In the genomic region with DNA sequence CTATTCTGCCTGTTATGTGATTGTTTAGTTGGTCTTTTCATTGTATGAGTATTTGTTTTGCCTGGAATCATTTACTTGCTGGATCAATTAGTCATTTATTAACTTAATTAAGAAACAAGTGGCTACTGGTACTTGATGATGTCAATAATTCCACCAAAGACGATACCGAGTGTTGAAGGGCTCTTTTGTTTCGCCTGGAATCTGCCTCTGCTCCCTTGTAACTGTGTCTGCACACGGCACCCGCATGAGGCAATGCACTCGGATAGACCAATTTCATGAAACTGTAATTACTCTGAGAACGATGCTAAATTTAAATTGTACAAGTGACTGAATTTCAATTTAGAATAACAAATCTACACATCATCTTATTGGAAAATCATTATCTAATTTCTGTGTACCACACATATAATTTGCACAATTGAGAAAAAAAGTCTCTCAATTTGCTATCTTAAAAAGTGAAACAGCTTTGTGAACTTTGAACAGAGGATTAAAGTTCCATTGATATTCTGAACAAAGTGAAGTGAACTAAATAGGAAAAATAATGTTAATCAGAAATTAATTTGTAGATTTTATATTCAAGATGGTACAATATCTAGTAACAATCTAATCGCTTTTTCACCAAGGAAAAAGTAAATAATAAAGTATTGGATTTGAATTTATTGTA, we compare ENCODE assay signal across 23 cellular contexts.
DNase-seq lines count a peak whose midpoint lies in the region; ATAC-seq, FAIRE-seq and TF ChIP-seq lines count a peak whose summit lies in the region.
"Had no signal": no experiment of that assay in that cellular context is flagged by ENCODE, and none has a peak within 500 bp of the region (broad histone marks: within the 10 kb centered on the region; RNA-seq: fewer than 3 reads in every experiment).

No MANE protein-coding gene starts in this region.

- H3K79me2 ChIP-seq in PC-3 (ENCODE audit: low read length) = no peaks in the 10 kb centered on the region

- no peak overlapping the region for H3K27ac ChIP-seq in kidney (ENCODE audit: low read depth in 2 of 2, low read length in 2 of 2)
- peak overlapping the region in 1 of 4 donors; percentile 44 for H3K27ac ChIP-seq in pancreas
- H3K27ac ChIP-seq in PC-3 (ENCODE audit: low read length) = no peak overlapping the region
- H3K27ac ChIP-seq: Peyer's patch, SK-N-MC had no signal

- POLR2A ChIA-PET in PC-3 (lab: Charles Lee; ENCODE audit: unreplicated experiment) = no interaction called here

- H3K9me3 ChIP-seq in kidney (ENCODE audit: control insufficient read depth in 1 of 2, low read length in 2 of 2) (no peaks in the 10 kb centered on the region), pancreas (no peaks in the 10 kb centered on the region), PC-3 (ENCODE audit: low read length) (peaks cover 6% of the 10 kb centered on the region; the same call in 1 of the 2 replicates)
- H3K9me3 ChIP-seq: BE2C had no signal

- H2AFZ ChIP-seq in PC-3 (ENCODE audit: low read length) = no peak overlapping the region

- intact Hi-C loops in kidney (cut with DNase I) (no loop called here), pancreas (cut with DNase I) (no loop called here), PC-3 (cut with micrococcal nuclease) (no loop called here)

- WGBS in pancreas, 2 donors = 71 to 75% methylated on average over 8 of the region's 8 CpGs

- BruUV-seq in PC-3 (replicated peaks; lab: Mats Ljungman, UMichigan) = no TSS peak

- no peaks in the 10 kb centered on the region for H3K9me2 ChIP-seq in PC-3 (replicated peaks; ENCODE audit: low read length)

- TF ChIP-seq CTCF in kidney (IDR thresholded peaks at IDR 0.05; ENCODE audit: borderline replicate concordance, extremely low read depth, insufficient read depth) = no peak
- TF ChIP-seq CTCF in pancreas (IDR thresholded peaks at IDR 0.05) = no peak
- TF ChIP-seq CTCF in PC-3 (conservative IDR thresholded peaks at IDR 0.05; ENCODE audit: low read depth, low read length) = no peak

- H3K27me3 ChIP-seq in pancreas (no peaks in the 10 kb centered on the region), PC-3 (ENCODE audit: low read length) (no peaks in the 10 kb centered on the region)
- H3K27me3 ChIP-seq: BE2C, Peyer's patch had no signal

- H3K36me3 ChIP-seq in kidney (ENCODE audit: control insufficient read depth in 1 of 2, insufficient read depth in 2 of 2, low read length in 2 of 2) = no peaks in the 10 kb centered on the region
- H3K36me3 ChIP-seq in pancreas = no peaks in the 10 kb centered on the region
- H3K36me3 ChIP-seq in PC-3 (ENCODE audit: low read depth, low read length) = no peaks in the 10 kb centered on the region
- H3K36me3 ChIP-seq: BE2C, Peyer's patch had no signal

- H4K20me1 ChIP-seq in PC-3 (ENCODE audit: low read length) = no peaks in the 10 kb centered on the region

- CTCF ChIA-PET in PC-3 (lab: Charles Lee) = no interaction called here

- H3K9ac ChIP-seq in kidney (ENCODE audit: low read length in 2 of 2) = no peak overlapping the region
- no peak overlapping the region for H3K9ac ChIP-seq in PC-3 (ENCODE audit: low read length)

- H3K4me2 ChIP-seq in PC-3 (ENCODE audit: low read length) = no peak overlapping the region

- H3K4me3 ChIP-seq in kidney (ENCODE audit: low read length in 2 of 2) (no peak overlapping the region), pancreas (no peak overlapping the region), PC-3 (ENCODE audit: low read length) (no peak overlapping the region)
- H3K4me3 ChIP-seq: Peyer's patch, SK-N-MC had no signal

- no peak for DNase-seq in RCC 7860 (ENCODE audit: low spot score)
- no peak for DNase-seq in kidney
- DNase-seq in pancreas = peak in 2 of 6 donors; percentile 22 to 25
- no peak for DNase-seq in AML-193 (lab: John Stamatoyannopoulos, UW)
- no peak for DNase-seq in PC-3
- no peak for DNase-seq in iPS-NIHi7 (ENCODE audit: extremely low spot score)
- DNase-seq: BE2C; CD8-positive, alpha-beta memory T cell; DMS153; DND-41; H7; KBM-7; MV-4-11; NCI-H1105 treated with DMSO at 0.1 percent for 48 hours; NCI-H146; NCI-H1930; NCI-H446; NCI-H69; Peyer's patch; SIG-M5 had no signal

- FAIRE-seq in RCC 7860 (lab: Jason Lieb, UNC) (peak; percentile 42), kidney (lab: Jason Lieb, UNC) (peak; percentile 3), pancreas (lab: Jason Lieb, UNC) (no peak)
- FAIRE-seq: GM18507 had no signal

- ATAC-seq in pancreas (peak; percentile 53 to 89 (median 74)), GM21786 (IDR thresholded peaks at IDR 0.05; ENCODE audit: unreplicated experiment) (no peak), PC-3 (no peak)

- H3F3A ChIP-seq in PC-3 (ENCODE audit: low read length, unreplicated experiment) = no peaks in the 10 kb centered on the region

- H3K4me1 ChIP-seq in kidney (ENCODE audit: control insufficient read depth in 1 of 2, insufficient read depth in 1 of 2, low read depth in 1 of 2, low read length in 2 of 2) (no peaks in the 10 kb centered on the region), pancreas (peaks cover 0 to 7% (median 0%) of the 10 kb centered on the region in 3 donors), PC-3 (ENCODE audit: insufficient read depth, low read length) (no peaks in the 10 kb centered on the region)
- H3K4me1 ChIP-seq: BE2C, Peyer's patch had no signal

Comparison
In these comparisons a context has a peak if more than half of its experiments do, and no peak if none do; other contexts are left out.
1. ATAC-seq: peak in pancreas (4 of 4); none in GM21786 (single experiment) and PC-3 (single experiment).